9 cellular contexts compared by ENCODE assay signal in genomic region chr10:130108934-130109604, GRCh38. TPM values are rescaled to one million over a fixed set of nuclear protein-coding genes. Genes with fewer than 3 reads are reported as not detected.
DNase-seq lines count a peak whose midpoint lies in the region; ATAC-seq and TF ChIP-seq lines count a peak whose summit lies in the region.
"Had no signal": no experiment of that assay in that cellular context is flagged by ENCODE, and none has a peak within 500 bp of the region (broad histone marks: within the 10 kb centered on the region; RNA-seq: fewer than 3 reads in every experiment).

No MANE protein-coding gene starts in this region.

- no peaks in the 10 kb centered on the region for H3K27me3 Mint-ChIP-seq in MCF 10A (ENCODE audit: insufficient read depth, unreplicated experiment)
- no peaks in the 10 kb centered on the region for H3K27me3 Mint-ChIP-seq in nephron (ENCODE audit: low read depth)

- H3K36me3 Mint-ChIP-seq in MCF 10A (ENCODE audit: insufficient read depth, unreplicated experiment) (peaks cover 7% of the 10 kb centered on the region), nephron (ENCODE audit: low read depth) (peaks cover 3% of the 10 kb centered on the region)

- POLR2A ChIA-PET in MCF 10A (lab: Yijun Ruan, JAX): interaction anchor here (0.6 to 5.0 kb wide), 18 partner anchors 8 to 1985 kb away, joined by 3 to 275 read pairs (median 5); partner anchors contain the start of gene GLRX3

- H3K9me3 ChIP-seq in BLaER1 treated with 17β-estradiol and CSF1 and Interleukin-3, amounts not matched to agents 10 nM and 100 nM (replicated peaks in 1 of 11): peaks cover 0 to 9% (median 0%) of the 10 kb centered on the region in 11 experiments; a peak in 2 of 22 replicates
- no peaks in the 10 kb centered on the region for H3K9me3 ChIP-seq in testis

- H3K4me1 Mint-ChIP-seq in MCF 10A (ENCODE audit: insufficient read depth, unreplicated experiment) (peaks cover 15% of the 10 kb centered on the region), nephron (peaks cover 22% of the 10 kb centered on the region)

- H3K9me3 Mint-ChIP-seq in MCF 10A (ENCODE audit: unreplicated experiment) (no peaks in the 10 kb centered on the region), nephron (peaks cover 2% of the 10 kb centered on the region)

- TF ChIP-seq CTCF in KMS-11 (conservative IDR thresholded peaks at IDR 0.05; ENCODE audit: low read depth, low read length) (no peak), MCF 10A (IDR thresholded peaks at IDR 0.05; ENCODE audit: unreplicated experiment) (no peak), nephron (IDR thresholded peaks at IDR 0.05; ENCODE audit: unreplicated experiment in 3 of 3) (no peak), testis (IDR thresholded peaks at IDR 0.05) (no peak)

- H3K9ac ChIP-seq in BLaER1 treated with 17β-estradiol and CSF1 and Interleukin-3, amounts not matched to agents 10 nM and 100 nM: peak overlapping the region; percentile 85 to 95 (median 91); a peak in 21 of 22 replicates
- H3K9ac ChIP-seq in KMS-11: peak overlapping the region; percentile 91; the same call in 1 of the 2 replicates

- H2AFZ ChIP-seq in KMS-11 (ENCODE audit: low read depth): no peak overlapping the region

- H3K27ac Mint-ChIP-seq in MCF 10A (ENCODE audit: low read depth, unreplicated experiment) (peak overlapping the region; percentile 88), nephron (peak overlapping the region in 2 of 3 experiments; percentile 93 to 95)

- peaks cover 0 to 24% (median 7%) of the 10 kb centered on the region in 11 experiments; a peak in 10 of 22 replicates for H3K36me3 ChIP-seq in BLaER1 treated with 17β-estradiol and CSF1 and Interleukin-3, amounts not matched to agents 10 nM and 100 nM
- no peaks in the 10 kb centered on the region for H3K36me3 ChIP-seq in KMS-11 (ENCODE audit: insufficient read depth)
- no peaks in the 10 kb centered on the region for H3K36me3 ChIP-seq in testis (ENCODE audit: low read depth, missing control alignments)

- peaks cover 0 to 10% (median 7%) of the 10 kb centered on the region in 11 experiments; a peak in 9 of 22 replicates for H4K20me1 ChIP-seq in BLaER1 treated with 17β-estradiol and CSF1 and Interleukin-3, amounts not matched to agents 10 nM and 100 nM
- H4K20me1 ChIP-seq in KMS-11 (ENCODE audit: insufficient read depth): no peaks in the 10 kb centered on the region

- H3K79me2 ChIP-seq in KMS-11 (ENCODE audit: insufficient read depth, low read depth): peaks cover 9% of the 10 kb centered on the region; the same call in 1 of the 2 replicates

- H3K4me2 ChIP-seq in BLaER1 treated with 17β-estradiol and CSF1 and Interleukin-3, amounts not matched to agents 10 nM and 100 nM: peak overlapping the region; percentile 86 to 99 (median 95)
- H3K4me2 ChIP-seq in KMS-11: peak overlapping the region; percentile 90

- BruUV-seq in MCF 10A (replicated peaks; lab: Mats Ljungman, UMichigan): no TSS peak

- ATAC-seq in HG02571 (IDR thresholded peaks at IDR 0.05; ENCODE audit: unreplicated experiment): no peak

- TF ChIP-seq POLR2A in testis (IDR thresholded peaks at IDR 0.05): no peak

- peak overlapping the region; percentile 66 to 86 (median 75); a peak in 18 of 20 replicates for H3K4me3 ChIP-seq in BLaER1 treated with 17β-estradiol and CSF1 and Interleukin-3, amounts not matched to agents 10 nM and 100 nM
- no peak overlapping the region for H3K4me3 ChIP-seq in KMS-11 (IDR thresholded peaks at IDR 0.05; ENCODE audit: insufficient read depth, low read depth, low read length)
- H3K4me3 ChIP-seq in testis: no peak overlapping the region

- peaks cover 13 to 35% (median 21%) of the 10 kb centered on the region in 10 experiments for H3K4me1 ChIP-seq in BLaER1 treated with 17β-estradiol and CSF1 and Interleukin-3, amounts not matched to agents 10 nM and 100 nM
- H3K4me1 ChIP-seq in KMS-11 (ENCODE audit: low read depth, poor library complexity, severe bottlenecking) (peaks cover 12% of the 10 kb centered on the region), testis (no peaks in the 10 kb centered on the region)

- H3K4me3 Mint-ChIP-seq in MCF 10A (ENCODE audit: unreplicated experiment) (peak overlapping the region; percentile 85), nephron (peak overlapping the region; percentile 89 to 98 (median 92))

- WGBS in testis, 2 donors: 48 to 60% methylated on average over 6 of the region's 6 CpGs

- DNase-seq in MCF 10A (ENCODE audit: unreplicated experiment) (no peak), SW 1271 (lab: John Stamatoyannopoulos, UW) (no peak), SKM-1 treated with dmso at 0.1 percent for 144 hours (lab: John Stamatoyannopoulos, UW; ENCODE audit: unreplicated experiment) (no peak), testis (no peak)

- intact Hi-C loops in MCF 10A (cut with micrococcal nuclease) (no loop called here), testis (cut with DNase I; ENCODE audit: low total_unique reads) (no loop called here)

- 0 out of 22 replicates have a peak overlapping the region, but pooled peaks of 1 of the 11 experiments have one; percentile 92 for H3K27ac ChIP-seq in BLaER1 treated with 17β-estradiol and CSF1 and Interleukin-3, amounts not matched to agents 10 nM and 100 nM
- H3K27ac ChIP-seq in KMS-11 (no peak overlapping the region), testis (no peak overlapping the region)

- no peaks in the 10 kb centered on the region for H3K27me3 ChIP-seq in BLaER1 treated with 17β-estradiol and CSF1 and Interleukin-3, amounts not matched to agents 10 nM and 100 nM
- H3K27me3 ChIP-seq in KMS-11 (ENCODE audit: insufficient read depth, low read depth) (no peaks in the 10 kb centered on the region), testis (no peaks in the 10 kb centered on the region)

- CTCF ChIA-PET in MCF 10A (lab: Yijun Ruan, JAX): interaction anchor here (0.5 to 4.7 kb wide), 22 partner anchors 11 to 1918 kb away, joined by 3 to 64 read pairs (median 4); partner anchors contain the start of gene GLRX3

RNA-seq across cellular contexts. Expression of gene C10orf143, which starts 1.6 kb away (rescaled TPM):
- total RNA-seq in MCF 10A (2022): 2.9 and 4.9 TPM in 2 replicates
- 1 to 10 TPM; 3.7 to 7.6 TPM for total RNA-seq in testis
- 7.2 TPM for polyA plus RNA-seq in testis (ENCODE audit: insufficient read depth, low read depth, low replicate concordance)
- total RNA-seq: HT1080 had no signal

RNA-seq across cellular contexts. Expression of gene GLRX3, which starts 27.1 kb away (rescaled TPM):
- total RNA-seq in MCF 10A (2022): 154 and 177 TPM in 2 replicates
- total RNA-seq in testis: 10 to 100 TPM; 60.8 to 63.5 TPM
- polyA plus RNA-seq in testis (ENCODE audit: insufficient read depth, low read depth, low replicate concordance): 141 TPM

Comparison
In these comparisons a context has a peak if more than half of its experiments do, and no peak if none do; other contexts are left out.
1. H3K4me3 ChIP-seq: peak in BLaER1 treated with 17β-estradiol and CSF1 and Interleukin-3, amounts not matched to agents 10 nM and 100 nM (10 of 10); none in KMS-11 (single experiment) and testis (0 of 2).